In genomic region chr12:47949441-47950341, GRCh38 we compare ENCODE assay signal across 1 cellular context.
TF ChIP-seq lines count a peak whose summit lies in the region.

No MANE protein-coding gene starts in this region.

TF ChIP-seq in GM12878, 131 proteins besides CTCF, POLR2A, EP300 and RAD21:
- TF ChIP-seq IKZF2 (IDR thresholded peaks at IDR 0.05) (0 out of 4 replicates have a peak, but pooled peaks of 1 of the 2 experiments have one; percentile 11), POLR2AphosphoS5 (IDR thresholded peaks at IDR 0.05; ENCODE audit: low read length) (no peak), IKZF1 (conservative IDR thresholded peaks at IDR 0.05) (0 out of 2 replicates have a peak, but pooled peaks have one; percentile 50), SMC3 (IDR thresholded peaks at IDR 0.05; ENCODE audit: borderline replicate concordance, low read length) (peak; percentile 70; the same call in 1 of the 2 replicates), YY1 (IDR thresholded peaks at IDR 0.05; ENCODE audit: low read depth, low read length) (0 out of 2 replicates have a peak, but pooled peaks have one; percentile 42), ZNF592 (IDR thresholded peaks at IDR 0.05) (no peak)
